Comparison of ENCODE assay signal across 9 cellular contexts in genomic region chr2:70094171-70094977, GRCh38. TPM values are rescaled to one million over a fixed set of nuclear protein-coding genes. Genes with fewer than 3 reads are reported as not detected.
DNase-seq lines count a peak whose midpoint lies in the region; ATAC-seq and TF ChIP-seq lines count a peak whose summit lies in the region.
"Had no signal": no experiment of that assay in that cellular context is flagged by ENCODE, and none has a peak within 500 bp of the region (broad histone marks: within the 10 kb centered on the region; RNA-seq: fewer than 3 reads in every experiment).

No MANE protein-coding gene starts in this region.

- peak; percentile 12 for TF ChIP-seq CTCF in GM12865 (IDR thresholded peaks at IDR 0.05; ENCODE audit: insufficient read depth, low read depth, low read length, missing control alignments)
- TF ChIP-seq CTCF in SU-DHL-6 (IDR thresholded peaks at IDR 0.05; ENCODE audit: insufficient read depth, low read length, poor library complexity, severe bottlenecking): no peak

- ATAC-seq in GM18867 (IDR thresholded peaks at IDR 0.05; ENCODE audit: unreplicated experiment): no peak

- peak overlapping the region; percentile 77 for H3K4me2 ChIP-seq in SU-DHL-6 (ENCODE audit: low read depth, low read length, poor library complexity, severe bottlenecking)

- peak overlapping the region; percentile 90 for H3K27ac ChIP-seq in SU-DHL-6 (ENCODE audit: low read depth, low read length)
- H3K27ac ChIP-seq in esophagus (ENCODE audit: low read depth in 2 of 2, low read length in 1 of 2): peak overlapping the region; percentile 82 to 93
- peak overlapping the region; percentile 71 for H3K27ac ChIP-seq in rectal smooth muscle tissue (ENCODE audit: low read depth, low read length)

- H3K79me2 ChIP-seq in SU-DHL-6 (ENCODE audit: insufficient read depth, low read length): peaks cover under 1% of the 10 kb centered on the region; the same call in 1 of the 2 replicates

- H3F3A ChIP-seq in SU-DHL-6 (ENCODE audit: insufficient read depth): peaks cover 60% of the 10 kb centered on the region

- H3K9me2 ChIP-seq in SU-DHL-6 (replicated peaks; ENCODE audit: insufficient read depth, low read length): no peaks in the 10 kb centered on the region

- no peaks in the 10 kb centered on the region for H3K27me3 ChIP-seq in SU-DHL-6 (ENCODE audit: low read length)
- H3K27me3 ChIP-seq in esophagus (ENCODE audit: control insufficient read depth in 1 of 2, insufficient read depth in 2 of 2, low read length in 2 of 2): no peaks in the 10 kb centered on the region
- H3K27me3 ChIP-seq in rectal smooth muscle tissue (ENCODE audit: control insufficient read depth, insufficient read depth, low read length): no peaks in the 10 kb centered on the region

- DNase-seq in GM12865 (ENCODE audit: low read depth) (peak; percentile 45), SIG-M5 treated with dmso at 0.1 percent for 504 hours (lab: John Stamatoyannopoulos, UW; ENCODE audit: unreplicated experiment) (no peak), activated gamma-delta T cell (lab: John Stamatoyannopoulos, UW) (no peak), GM03348 (ENCODE audit: low spot score) (no peak)
- DNase-seq: activated CD4-positive, CD25-positive, alpha-beta regulatory T cell had no signal

- no peaks in the 10 kb centered on the region for H3K9me3 ChIP-seq in SU-DHL-6 (ENCODE audit: insufficient read depth, low read length)
- H3K9me3 ChIP-seq in esophagus (ENCODE audit: control insufficient read depth in 2 of 2, insufficient read depth in 1 of 2, low read depth in 1 of 2, low read length in 1 of 2): no peaks in the 10 kb centered on the region

- no peak overlapping the region for H2AFZ ChIP-seq in SU-DHL-6 (ENCODE audit: low read depth, low read length, severe bottlenecking)

- H4K20me1 ChIP-seq in SU-DHL-6 (ENCODE audit: low read depth, low read length): no peaks in the 10 kb centered on the region

- H3K36me3 ChIP-seq in SU-DHL-6 (ENCODE audit: low read length): no peaks in the 10 kb centered on the region
- no peaks in the 10 kb centered on the region for H3K36me3 ChIP-seq in esophagus (ENCODE audit: control insufficient read depth in 2 of 2, insufficient read depth in 2 of 2, low read length in 1 of 2)
- no peaks in the 10 kb centered on the region for H3K36me3 ChIP-seq in rectal smooth muscle tissue (ENCODE audit: control insufficient read depth, insufficient read depth, low read length)

- WGBS in esophagus, 2 donors: 89 to 90% methylated on average over 5 of the region's 5 CpGs

- H3K9ac ChIP-seq in SU-DHL-6 (ENCODE audit: low read length): peak overlapping the region; percentile 61
- H3K9ac ChIP-seq in rectal smooth muscle tissue (ENCODE audit: low read length): peak overlapping the region; percentile 51

- H3K4me1 ChIP-seq in esophagus (ENCODE audit: control insufficient read depth in 2 of 2, insufficient read depth in 2 of 2, low read length in 1 of 2) (peaks cover 4 to 7% of the 10 kb centered on the region in 2 donors), rectal smooth muscle tissue (ENCODE audit: control insufficient read depth, insufficient read depth, low read length) (peaks cover 5% of the 10 kb centered on the region)

- H3K4me3 ChIP-seq in GM12865 (ENCODE audit: low read depth, low read length) (peak overlapping the region; percentile 33), SU-DHL-6 (ENCODE audit: insufficient read depth, low read length, poor library complexity, severe bottlenecking) (peak overlapping the region; percentile 17), esophagus (ENCODE audit: low read depth in 1 of 2, low read length in 2 of 2) (no peak overlapping the region), rectal smooth muscle tissue (ENCODE audit: low read length) (peak overlapping the region; percentile 24)

RNA-seq across cellular contexts. Expression of gene PCBP1, which starts 7.1 kb away (rescaled TPM):
- polyA plus RNA-seq in esophagus: 100 to 1,000 TPM; 314 to 323 TPM

Comparison
In these comparisons a context has a peak if more than half of its experiments do, and no peak if none do; other contexts are left out.
1. H3K4me3 ChIP-seq: peak in GM12865 (single experiment), SU-DHL-6 (single experiment) and rectal smooth muscle tissue (single experiment); none in esophagus (0 of 2).
2. Peak in every context shown above with its lines, with median percentiles within 50 percentile points of each other: H3K27ac ChIP-seq.